In genomic region chr12:132083731-132084641, GRCh38 we compare ENCODE assay signal across 8 cellular contexts.
DNase-seq lines count a peak whose midpoint lies in the region; ATAC-seq and TF ChIP-seq lines count a peak whose summit lies in the region.

No MANE protein-coding gene starts in this region.

- H3K9me2 ChIP-seq in OCI-LY7 (ENCODE audit: insufficient read depth, low read length), result no peaks in the 10 kb centered on the region

- peak overlapping the region; percentile 91 for H3K4me3 ChIP-seq in OCI-LY7 (ENCODE audit: low read depth, low read length, poor library complexity, severe bottlenecking)

- CTCF ChIA-PET in OCI-LY7 (lab: Charles Lee; ENCODE audit: unreplicated experiment), result no interaction called here

- no peaks in the 10 kb centered on the region for H3K9me3 Mint-ChIP-seq in IgD-negative memory B cell

- peaks cover 29% of the 10 kb centered on the region for H3K4me1 ChIP-seq in OCI-LY7 (ENCODE audit: insufficient read depth, low read length, poor library complexity, severe bottlenecking)

- H3K27ac Mint-ChIP-seq in IgD-negative memory B cell, result peak overlapping the region in 2 of 3 donors; percentile 75 to 95

- H2AFZ ChIP-seq in OCI-LY7 (ENCODE audit: low read length), result peak overlapping the region; percentile 90

- H3K36me3 ChIP-seq in OCI-LY7 (ENCODE audit: insufficient read depth, low read length), result peaks cover 28% of the 10 kb centered on the region

- peaks cover 2% of the 10 kb centered on the region for H3K36me3 Mint-ChIP-seq in IgD-negative memory B cell

- H3K9me3 ChIP-seq in OCI-LY7 (ENCODE audit: low read length), result no peaks in the 10 kb centered on the region

- no peaks in the 10 kb centered on the region; the same call in 1 of the 2 replicates for H4K20me1 ChIP-seq in OCI-LY7 (ENCODE audit: insufficient read depth, low read length)

- TSS peak; percentile 95 for BruUV-seq in OCI-LY7 (replicated peaks; lab: Mats Ljungman, UMichigan)

- intact Hi-C loops in OCI-LY7 (cut with micrococcal nuclease; ENCODE audit: unreplicated experiment), result no loop called here

- no peaks in the 10 kb centered on the region for H3K27me3 Mint-ChIP-seq in IgD-negative memory B cell

- peak; percentile 71 for TF ChIP-seq POLR2A in erythroblast (IDR thresholded peaks at IDR 0.05; ENCODE audit: low read length)

- peak overlapping the region; percentile 99 for H3K4me2 ChIP-seq in OCI-LY7 (ENCODE audit: low read length)

- H3K27ac ChIP-seq in OCI-LY7 (ENCODE audit: low read depth, low read length, poor library complexity, severe bottlenecking), result peak overlapping the region; percentile 57

- DNase-seq in DMS153 (lab: John Stamatoyannopoulos, UW) (peak; percentile 83), OCI-LY7 (ENCODE audit: low spot score) (peak; percentile 91), activated T-cell treated with anti-CD3 and anti-CD28 coated beads for 4 hours (peak; percentile 75), erythroblast (lab: John Stamatoyannopoulos, UW) (peak; percentile 94 to 97), mucosa of gallbladder (ENCODE audit: low spot score) (peak; percentile 92)
- peak; percentile 67 to 76 for DNase-seq in stimulated activated CD8-positive, alpha-beta memory T cell treated with anti-CD3 and anti-CD28 coated beads, Interleukin-4, amount 100 ng/mL, for 1 hour (ENCODE audit: low read depth in 2 of 2, low spot score in 1 of 2)

- H3K4me1 Mint-ChIP-seq in IgD-negative memory B cell, result peaks cover 19 to 32% (median 24%) of the 10 kb centered on the region in 3 donors

- TF ChIP-seq CTCF in OCI-LY7 (conservative IDR thresholded peaks at IDR 0.05; ENCODE audit: low read length), result no peak

- peak overlapping the region; percentile 85 to 92 (median 90) for H3K4me3 Mint-ChIP-seq in IgD-negative memory B cell

- POLR2A ChIA-PET in OCI-LY7 (lab: Charles Lee), result interaction anchor here (1.1 kb wide), 1 partner anchor 13 kb away, joined by 4 read pairs; no protein-coding TSS in a partner anchor

- peaks cover 28% of the 10 kb centered on the region for H3K79me2 ChIP-seq in OCI-LY7 (ENCODE audit: insufficient read depth, low read depth, low read length)

- peak; percentile 81 for ATAC-seq in GM21576 (IDR thresholded peaks at IDR 0.05; ENCODE audit: unreplicated experiment)

Comparison
In these comparisons a context has a peak if more than half of its experiments do, and no peak if none do; other contexts are left out.
1. Peak in every context shown above with its lines: DNase-seq, ATAC-seq, H3K4me3 ChIP-seq and H3K27ac ChIP-seq.